ENCODE assay signal across 18 cellular contexts in the genomic region with DNA sequence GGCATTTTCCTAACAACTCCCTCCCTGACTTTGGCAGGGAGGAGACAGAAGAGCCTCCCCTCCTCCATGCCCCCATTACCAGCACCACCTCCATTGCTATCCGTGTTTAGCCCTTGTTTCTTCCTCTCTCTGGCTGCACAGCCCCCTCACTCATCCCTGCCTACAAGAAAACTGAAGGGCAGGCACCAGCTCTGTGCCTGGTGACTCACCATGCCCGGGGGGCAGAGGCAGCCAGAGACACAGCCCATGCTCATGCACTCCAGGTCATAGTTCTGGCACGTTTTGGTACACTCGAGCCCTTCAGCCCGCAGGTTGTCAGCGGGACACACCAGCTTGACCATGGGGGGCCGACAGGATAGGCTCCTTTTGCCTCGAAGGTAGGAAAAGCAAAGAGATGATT.
DNase-seq lines count a peak whose midpoint lies in the region; ATAC-seq, FAIRE-seq and TF ChIP-seq lines count a peak whose summit lies in the region.
"Had no signal": no experiment of that assay in that cellular context is flagged by ENCODE, and none has a peak within 500 bp of the region (broad histone marks: within the 10 kb centered on the region; RNA-seq: fewer than 3 reads in every experiment).

No MANE protein-coding gene starts in this region.

- H3K4me3 ChIP-seq in bronchial epithelial cell (ENCODE audit: low read depth, low read length) (no peak overlapping the region), trophoblast cell (ENCODE audit: low read depth, low read length) (no peak overlapping the region), Karpas-422 (ENCODE audit: low read length) (no peak overlapping the region), upper lobe of right lung (no peak overlapping the region)
- H3K4me3 ChIP-seq: dorsolateral prefrontal cortex, GM12878 had no signal

- H2AFZ ChIP-seq in trophoblast cell (ENCODE audit: insufficient read depth, low read length, poor library complexity) (no peak overlapping the region), Karpas-422 (ENCODE audit: low read length) (no peak overlapping the region)

- peaks cover 5% of the 10 kb centered on the region for H3K9me3 ChIP-seq in trophoblast cell (ENCODE audit: insufficient read depth, low read depth, low read length)
- H3K9me3 ChIP-seq in Karpas-422 (ENCODE audit: low read length): no peaks in the 10 kb centered on the region
- no peaks in the 10 kb centered on the region for H3K9me3 ChIP-seq in upper lobe of right lung

- H3K79me2 ChIP-seq in trophoblast cell (ENCODE audit: control insufficient read depth, insufficient read depth, low read length, poor library complexity) (no peaks in the 10 kb centered on the region), Karpas-422 (ENCODE audit: low read length) (no peaks in the 10 kb centered on the region)

- H3K27me3 ChIP-seq in bronchial epithelial cell (ENCODE audit: control insufficient read depth, insufficient read depth, low read length) (no peaks in the 10 kb centered on the region), trophoblast cell (ENCODE audit: insufficient read depth, low read length) (no peaks in the 10 kb centered on the region), Karpas-422 (ENCODE audit: low read length) (no peaks in the 10 kb centered on the region), upper lobe of right lung (no peaks in the 10 kb centered on the region)
- H3K27me3 ChIP-seq: dorsolateral prefrontal cortex had no signal

- no peaks in the 10 kb centered on the region for H4K20me1 ChIP-seq in Karpas-422 (ENCODE audit: insufficient read depth, low read depth, low read length)

- no peak overlapping the region for H3K18ac ChIP-seq in trophoblast cell (ENCODE audit: low read length)

- intact Hi-C loops in upper lobe of right lung (cut with DNase I): no loop called here

- DNase-seq in EH (ENCODE audit: low read depth) (peak; percentile 79), M059J (ENCODE audit: low read depth) (peak; percentile 88), bronchial epithelial cell (ENCODE audit: low read depth) (peak; percentile 64), trophoblast cell (peak; percentile 95 to 97), Karpas-422 (no peak), upper lobe of right lung (no peak)
- DNase-seq: activated CD4-positive, alpha-beta T cell treated with anti-CD3 and anti-CD28 coated beads for 1 hour; activated naive CD8-positive, alpha-beta T cell treated with anti-CD3 and anti-CD28 coated beads, Interleukin-2, amount 10 ng/mL, durations not matched to agents 7 days and 5 days; erythroblast; GDM1; MM.1S; NCI-H187; SIG-M5; stimulated activated CD4-positive, alpha-beta T cell treated with anti-CD3 and anti-CD28 coated beads, Interleukin-1b, Interleukin-23, amount 100 ng/mL, for 48 hours; stimulated activated naive CD8-positive, alpha-beta T cell treated with anti-CD3 and anti-CD28 coated beads, Interleukin-15, amount 100 ng/mL, for 72 hours had no signal

- H4K12ac ChIP-seq in trophoblast cell (ENCODE audit: low read depth, low read length): no peak overlapping the region

- no peak overlapping the region for H2BK120ac ChIP-seq in trophoblast cell (ENCODE audit: insufficient read depth, low read length, poor library complexity)

- no peak overlapping the region for H3K14ac ChIP-seq in trophoblast cell (ENCODE audit: low read length)

- no peak overlapping the region for H3K4ac ChIP-seq in trophoblast cell (ENCODE audit: low read depth, low read length)

- H2AK5ac ChIP-seq in trophoblast cell (ENCODE audit: low read length): no peak overlapping the region

- no peak overlapping the region for H2BK5ac ChIP-seq in trophoblast cell (ENCODE audit: low read depth, low read length, poor library complexity)

- TF ChIP-seq CTCF in bronchial epithelial cell (IDR thresholded peaks at IDR 0.05; ENCODE audit: insufficient read depth, low read length, severe bottlenecking): no peak
- TF ChIP-seq CTCF in upper lobe of right lung (IDR thresholded peaks at IDR 0.05): no peak

- H3K9ac ChIP-seq in trophoblast cell (ENCODE audit: low read length) (no peak overlapping the region), Karpas-422 (ENCODE audit: low read length) (no peak overlapping the region)

- no peaks in the 10 kb centered on the region for H3K79me1 ChIP-seq in trophoblast cell (ENCODE audit: low read length)

- WGBS in trophoblast cell (ENCODE audit: extremely low coverage, insufficient coverage, insufficient read length): no CpG with 5 or more reads among the region's 8 CpGs

- H3K4me2 ChIP-seq in trophoblast cell (ENCODE audit: low read length): no peak overlapping the region
- no peak overlapping the region for H3K4me2 ChIP-seq in Karpas-422 (ENCODE audit: low read depth, low read length, poor library complexity, severe bottlenecking)

- no peak overlapping the region for H4K91ac ChIP-seq in trophoblast cell (ENCODE audit: low read depth, low read length)

- no peak overlapping the region for H2BK12ac ChIP-seq in trophoblast cell (ENCODE audit: low read length)

- no peak for FAIRE-seq in bronchial epithelial cell (lab: Jason Lieb, UNC)
- FAIRE-seq: GM12878 had no signal

- H3K23ac ChIP-seq in trophoblast cell (ENCODE audit: low read length): no peak overlapping the region

- H3K36me3 ChIP-seq in bronchial epithelial cell (ENCODE audit: control insufficient read depth, insufficient read depth, low read length) (no peaks in the 10 kb centered on the region), trophoblast cell (ENCODE audit: control insufficient read depth in 1 of 2, insufficient read depth in 2 of 2, low read length in 2 of 2) (no peaks in the 10 kb centered on the region), Karpas-422 (ENCODE audit: insufficient read depth, low read length) (no peaks in the 10 kb centered on the region), upper lobe of right lung (peaks cover 5% of the 10 kb centered on the region)

- no peak for ATAC-seq in GM21423 (IDR thresholded peaks at IDR 0.05; ENCODE audit: unreplicated experiment)
- ATAC-seq in upper lobe of right lung: no peak
- ATAC-seq: GM12878; stimulated activated naive CD8-positive, alpha-beta T cell treated with anti-CD3 and anti-CD28 coated beads, Interleukin-15, amount 100 ng/mL, for 72 hours had no signal

- H3K4me1 ChIP-seq in trophoblast cell (ENCODE audit: control insufficient read depth in 1 of 2, insufficient read depth in 2 of 2, low read length in 2 of 2) (peaks cover 4 to 6% of the 10 kb centered on the region in 2 experiments), Karpas-422 (ENCODE audit: low read length) (peaks cover 3% of the 10 kb centered on the region), upper lobe of right lung (no peaks in the 10 kb centered on the region)

- H3K27ac ChIP-seq in trophoblast cell (ENCODE audit: low read depth, low read length) (no peak overlapping the region), Karpas-422 (ENCODE audit: low read length) (no peak overlapping the region), upper lobe of right lung (no peak overlapping the region)
- H3K27ac ChIP-seq: dorsolateral prefrontal cortex had no signal

- no peak overlapping the region for H4K8ac ChIP-seq in trophoblast cell (ENCODE audit: low read depth, low read length)

- no peaks in the 10 kb centered on the region for H3K9me2 ChIP-seq in Karpas-422 (replicated peaks; ENCODE audit: insufficient read depth, low read length)

Comparison
In these comparisons a context has a peak if more than half of its experiments do, and no peak if none do; other contexts are left out.
1. DNase-seq: peak in EH (single experiment), M059J (single experiment), bronchial epithelial cell (single experiment) and trophoblast cell (2 of 2); none in Karpas-422 (single experiment) and upper lobe of right lung (single experiment).